8 cellular contexts compared by ENCODE assay signal in the genomic region with DNA sequence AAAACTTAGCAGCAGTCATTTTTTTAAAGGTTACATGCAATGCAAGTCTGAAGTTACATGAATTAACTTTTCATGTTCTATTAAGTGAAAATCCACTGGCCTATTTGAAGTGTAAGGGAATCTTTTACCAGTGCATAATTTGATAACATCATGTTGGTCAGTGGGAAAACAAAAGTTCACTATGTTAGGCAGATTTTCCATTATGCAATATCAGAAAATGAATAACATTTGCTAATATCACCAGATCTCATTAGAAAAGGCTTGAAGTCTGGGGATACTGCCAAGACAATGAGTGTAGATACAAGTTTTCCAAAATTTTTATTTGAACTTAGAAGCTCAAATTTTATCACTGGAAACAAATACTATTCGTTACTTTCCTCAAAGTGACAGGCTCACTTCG.
"Had no signal": no experiment of that assay in that cellular context is flagged by ENCODE, and none has a peak within 500 bp of the region (broad histone marks: within the 10 kb centered on the region; RNA-seq: fewer than 3 reads in every experiment).

No MANE protein-coding gene starts in this region.

- H3K9ac ChIP-seq: GM23248 had no signal

- H3K36me3 ChIP-seq: HAP-1 had no signal

- H2AFZ ChIP-seq: GM23248 had no signal

- H3K27ac ChIP-seq: GM23248, HL-60 had no signal

- ATAC-seq: HCT116, HepG2 had no signal

- H3K4me1 ChIP-seq: HAP-1 had no signal

- H3K4me3 ChIP-seq: GM23248, HAP-1 had no signal

- H3K9me3 ChIP-seq: HAP-1 had no signal

- DNase-seq: GM23248, GOT3, H7, HFFc6 had no signal
